ENCODE assay signal across 8 cellular contexts in genomic region chr5:69217732-69218568, GRCh38. TPM values are rescaled to one million over a fixed set of nuclear protein-coding genes. Genes with fewer than 3 reads are reported as not detected.
DNase-seq lines count a peak whose midpoint lies in the region; ATAC-seq and TF ChIP-seq lines count a peak whose summit lies in the region.

No MANE protein-coding gene starts in this region.

- TSS peak; percentile 72 for BruUV-seq in Panc1 (replicated peaks; lab: Mats Ljungman, UMichigan)

- H3K27ac Mint-ChIP-seq in naive thymus-derived CD4-positive, alpha-beta T cell, result peak overlapping the region; percentile 96 to 99 (median 97)
- peak overlapping the region; percentile 99 for H3K27ac Mint-ChIP-seq in stimulated activated naive B cell treated with anti-CD40 and anti-IgM and Interleukin-4, amounts not matched to agents 10 μg/mL and 1 μg/mL and 100 μg/mL, for 72 hours

- no peaks in the 10 kb centered on the region for H3K27me3 ChIP-seq in Panc1 (ENCODE audit: control insufficient read depth, insufficient read depth, low read length)
- no peaks in the 10 kb centered on the region for H3K27me3 ChIP-seq in naive thymus-derived CD4-positive, alpha-beta T cell (ENCODE audit: control insufficient read depth in 2 of 2, insufficient read depth in 2 of 2, low read length in 2 of 2)

- H3K4me1 Mint-ChIP-seq in naive thymus-derived CD4-positive, alpha-beta T cell, result peaks cover 2 to 37% (median 29%) of the 10 kb centered on the region in 7 donors
- peaks cover 0 to 8% of the 10 kb centered on the region in 2 donors for H3K4me1 Mint-ChIP-seq in stimulated activated naive B cell treated with anti-CD40 and anti-IgM and Interleukin-4, amounts not matched to agents 10 μg/mL and 1 μg/mL and 100 μg/mL, for 72 hours

- peak; percentile 94 for ATAC-seq in GM21723 (IDR thresholded peaks at IDR 0.05; ENCODE audit: unreplicated experiment)
- ATAC-seq in Panc1, result peak; percentile 98
- peak; percentile 87 for ATAC-seq in naive thymus-derived CD4-positive, alpha-beta T cell
- peak; percentile 93 to 94 for ATAC-seq in stimulated activated naive B cell treated with anti-CD40 and anti-IgM and Interleukin-4, amounts not matched to agents 10 μg/mL and 1 μg/mL and 100 μg/mL, for 72 hours (replicated peaks)

- intact Hi-C loops in Panc1 (cut with micrococcal nuclease; ENCODE audit: unreplicated experiment), result no loop called here
- intact Hi-C loops in naive thymus-derived CD4-positive, alpha-beta T cell (cut with micrococcal nuclease), result loop anchor here (1.0 kb wide), 9 partner anchors 16 to 175 kb away; partner anchors contain the start of genes AK6 (in 2 of the 2), CCNB1 (in 2 of the 2), CDK7 (in 2 of the 2) and CENPH (in 2 of the 2)

- peaks cover 0 to 5% (median 0%) of the 10 kb centered on the region in 11 donors for H3K9me3 Mint-ChIP-seq in naive thymus-derived CD4-positive, alpha-beta T cell
- no peaks in the 10 kb centered on the region for H3K9me3 Mint-ChIP-seq in stimulated activated naive B cell treated with anti-CD40 and anti-IgM and Interleukin-4, amounts not matched to agents 10 μg/mL and 1 μg/mL and 100 μg/mL, for 72 hours

- H3K9me3 ChIP-seq in Panc1 (ENCODE audit: control insufficient read depth, insufficient read depth, low read depth, low read length), result no peaks in the 10 kb centered on the region
- no peaks in the 10 kb centered on the region for H3K9me3 ChIP-seq in naive thymus-derived CD4-positive, alpha-beta T cell (ENCODE audit: control insufficient read depth in 2 of 3, low read length in 3 of 3)

- H3K36me3 ChIP-seq in Panc1 (ENCODE audit: control insufficient read depth, insufficient read depth, low read length), result no peaks in the 10 kb centered on the region
- peaks cover 0 to 7% (median 0%) of the 10 kb centered on the region in 3 experiments for H3K36me3 ChIP-seq in naive thymus-derived CD4-positive, alpha-beta T cell (ENCODE audit: control insufficient read depth in 2 of 3, insufficient read depth in 3 of 3, low read length in 3 of 3)

- in situ Hi-C loops in KBM-7 (cut with MboI; ENCODE audit: low pct_unique_long_range_greater_than_20kb, low sequenced_read_pairs) (no loop called here), Panc1 (cut with HindIII; ENCODE audit: low pct_unique_long_range_greater_than_20kb, low sequenced_read_pairs) (no loop called here)

- no peak for TF ChIP-seq CTCF in Panc1 (IDR thresholded peaks at IDR 0.05)

- CTCF ChIA-PET in Panc1 (lab: Charles Lee), result interaction anchor here (0.6 kb wide), 1 partner anchor 125 kb away, joined by 4 read pairs; no protein-coding TSS in a partner anchor
- CTCF ChIA-PET in naive thymus-derived CD4-positive, alpha-beta T cell (lab: Charles Lee), result interaction anchor here (1.4 kb wide), 1 partner anchor 175 kb away, joined by 3 read pairs; no protein-coding TSS in a partner anchor

- H3K27ac ChIP-seq in Panc1 (ENCODE audit: low read length), result peak overlapping the region; percentile 92
- peak overlapping the region; percentile 92 for H3K27ac ChIP-seq in naive thymus-derived CD4-positive, alpha-beta T cell (ENCODE audit: low read depth, low read length)

- peak; percentile 72 for DNase-seq in DMS79 treated with DMSO at 0.1 percent for 48 hours (lab: John Stamatoyannopoulos, UW)
- DNase-seq in KBM-7, result peak; percentile 93
- DNase-seq in Panc1 (ENCODE audit: low read depth, low spot score), result peak; percentile 69
- DNase-seq in activated T-helper 1 cell treated with Interleukin-2 at 50 U/mL for 16 hours (ENCODE audit: low read depth), result peak; percentile 66
- peak; percentile 92 for DNase-seq in fibroblast of gingiva (ENCODE audit: low read depth)
- peak; percentile 76 to 92 (median 86) for DNase-seq in naive thymus-derived CD4-positive, alpha-beta T cell
- DNase-seq in stimulated activated naive B cell treated with anti-CD40 and anti-IgM and Interleukin-4, amounts not matched to agents 10 μg/mL and 1 μg/mL and 100 μg/mL, for 72 hours, result peak; percentile 88

- POLR2A ChIA-PET in Panc1 (lab: Charles Lee), result interaction anchor here (0.6 kb wide), 1 partner anchor 19 kb away, joined by 8 read pairs; no protein-coding TSS in a partner anchor
- POLR2A ChIA-PET in naive thymus-derived CD4-positive, alpha-beta T cell (lab: Charles Lee), result interaction anchor here (0.9 to 3.4 kb wide), 4 partner anchors 11 to 117 kb away, joined by 3 to 18 read pairs (median 4); partner anchors contain the start of gene CDK7

- peak overlapping the region; percentile 95 to 99 (median 96) for H3K4me3 Mint-ChIP-seq in naive thymus-derived CD4-positive, alpha-beta T cell
- H3K4me3 Mint-ChIP-seq in stimulated activated naive B cell treated with anti-CD40 and anti-IgM and Interleukin-4, amounts not matched to agents 10 μg/mL and 1 μg/mL and 100 μg/mL, for 72 hours, result peak overlapping the region; percentile 100

- H3K27me3 Mint-ChIP-seq in naive thymus-derived CD4-positive, alpha-beta T cell, result no peaks in the 10 kb centered on the region
- H3K27me3 Mint-ChIP-seq in stimulated activated naive B cell treated with anti-CD40 and anti-IgM and Interleukin-4, amounts not matched to agents 10 μg/mL and 1 μg/mL and 100 μg/mL, for 72 hours, result no peaks in the 10 kb centered on the region

- H3K36me3 Mint-ChIP-seq in naive thymus-derived CD4-positive, alpha-beta T cell, result peaks cover 0 to 10% (median 9%) of the 10 kb centered on the region in 5 donors
- H3K36me3 Mint-ChIP-seq in stimulated activated naive B cell treated with anti-CD40 and anti-IgM and Interleukin-4, amounts not matched to agents 10 μg/mL and 1 μg/mL and 100 μg/mL, for 72 hours, result peaks cover 9 to 19% of the 10 kb centered on the region in 2 donors

- peak overlapping the region; percentile 90 to 95 for H3K4me3 ChIP-seq in Panc1 (ENCODE audit: low read depth in 2 of 2, low read length in 2 of 2)
- H3K4me3 ChIP-seq in naive thymus-derived CD4-positive, alpha-beta T cell (ENCODE audit: low read length), result peak overlapping the region; percentile 100

- H3K4me1 ChIP-seq in Panc1 (ENCODE audit: control insufficient read depth, insufficient read depth, low read length), result peaks cover 8% of the 10 kb centered on the region; the same call in 1 of the 2 replicates
- H3K4me1 ChIP-seq in naive thymus-derived CD4-positive, alpha-beta T cell (ENCODE audit: control insufficient read depth in 2 of 2, insufficient read depth in 2 of 2, low read length in 2 of 2), result peaks cover 5 to 8% of the 10 kb centered on the region in 2 donors

RNA-seq across cellular contexts. Expression of gene CDK7, which starts 16.7 kb away (rescaled TPM):
- total RNA-seq in Panc1 (2021; ENCODE audit: unreplicated experiment), result 44.4 TPM
- polyA plus RNA-seq in Panc1 (2012; ENCODE audit: insufficient read length), result 42.8 TPM
- total RNA-seq in naive thymus-derived CD4-positive, alpha-beta T cell, result 10 to 100 TPM; 18.2 to 28.9 (median 21.8) TPM
- 10 to 100 TPM; 19.7 to 24.7 TPM for polyA plus RNA-seq in naive thymus-derived CD4-positive, alpha-beta T cell

RNA-seq across cellular contexts. Expression of gene CENPH, which starts 28.6 kb away (rescaled TPM):
- 35.6 TPM for total RNA-seq in Panc1 (2021; ENCODE audit: unreplicated experiment)
- polyA plus RNA-seq in Panc1 (2012; ENCODE audit: insufficient read length), result 22.7 TPM
- total RNA-seq in naive thymus-derived CD4-positive, alpha-beta T cell, result 10 to 100 TPM in 1 of 5 experiments, 1 to 10 TPM in 4; 3.4 to 25.3 (median 8.2) TPM
- polyA plus RNA-seq in naive thymus-derived CD4-positive, alpha-beta T cell, result 10 to 100 TPM in 1 of 2 donors, 1 to 10 TPM in 1; 7.4 to 10.5 TPM

RNA-seq across cellular contexts. Expression of gene CCNB1, which starts 51.0 kb away (rescaled TPM):
- 262 TPM for total RNA-seq in Panc1 (2021; ENCODE audit: unreplicated experiment)
- polyA plus RNA-seq in Panc1 (2012; ENCODE audit: insufficient read length), result 126 TPM
- 100 to 1,000 TPM in 1 of 5 experiments, 1 to 10 TPM in 4; 1.3 to 110 (median 3.4) TPM for total RNA-seq in naive thymus-derived CD4-positive, alpha-beta T cell
- 1 to 10 TPM; 2.6 to 4.7 TPM for polyA plus RNA-seq in naive thymus-derived CD4-positive, alpha-beta T cell

Comparison
In these comparisons a context has a peak if more than half of its experiments do, and no peak if none do; other contexts are left out.
1. Peak in every context shown above with its lines: DNase-seq, ATAC-seq, H3K4me3 ChIP-seq and H3K27ac ChIP-seq.